In genomic region chr4:95170176-95170575, GRCh38 we compare ENCODE assay signal across 19 cellular contexts.
"Had no signal": no experiment of that assay in that cellular context is flagged by ENCODE, and none has a peak within 500 bp of the region (broad histone marks: within the 10 kb centered on the region; RNA-seq: fewer than 3 reads in every experiment).

No MANE protein-coding gene starts in this region.

- H3K4me1 ChIP-seq: breast epithelium, left ventricle myocardium inferior, parathyroid adenoma, right atrium auricular region, upper lobe of right lung had no signal

- H3K27me3 ChIP-seq: breast epithelium, right atrium auricular region, upper lobe of right lung had no signal

- H3K27ac ChIP-seq: breast epithelium, left ventricle myocardium inferior, parathyroid adenoma, right atrium auricular region, skin epidermis, upper lobe of right lung had no signal

- H3K36me3 ChIP-seq: breast epithelium, left ventricle myocardium inferior, right atrium auricular region, upper lobe of right lung had no signal

- H3K4me3 ChIP-seq: breast epithelium, left ventricle myocardium inferior, right atrium auricular region, skin epidermis, upper lobe of right lung had no signal

- H3K9me3 ChIP-seq: breast epithelium, left ventricle myocardium inferior, right atrium auricular region, upper lobe of right lung had no signal

- DNase-seq: activated CD4-positive, alpha-beta memory T cell treated with anti-CD3 and anti-CD28 coated beads, Interleukin-2, amount 10 ng/mL, durations not matched to agents 7 days and 5 days; activated CD4-positive, alpha-beta T cell treated with anti-CD3 and anti-CD28 coated beads for 48 hours; activated CD4-positive, CD25-positive, alpha-beta regulatory T cell; activated CD8-positive, alpha-beta memory T cell treated with anti-CD3 and anti-CD28 coated beads, Interleukin-2, amount 10 ng/mL, durations not matched to agents 7 days and 5 days; activated naive CD4-positive, alpha-beta T cell treated with Interleukin-2 at 50 U/mL for 16 hours; activated naive CD8-positive, alpha-beta T cell treated with anti-CD3 and anti-CD28 coated beads, Interleukin-2, amount 10 ng/mL, durations not matched to agents 7 days and 5 days; effector memory CD4-positive, alpha-beta T cell; glutamatergic neuron; left ventricle myocardium inferior; naive B cell; stimulated activated CD4-positive, alpha-beta T cell treated with anti-CD3 and anti-CD28 coated beads, Interleukin-2, amount 100 ng/mL, for 48 hours; stimulated activated naive CD8-positive, alpha-beta T cell treated with anti-CD3 and anti-CD28 coated beads, Interleukin-15, amount 100 ng/mL, for 72 hours; T-helper 1 cell; T-helper 9 cell; upper lobe of right lung had no signal
